Comparison of ENCODE assay signal across 16 cellular contexts in genomic region chr1:209567788-209568187, GRCh38. TPM values are rescaled to one million over a fixed set of nuclear protein-coding genes. Genes with fewer than 3 reads are reported as not detected.
DNase-seq lines count a peak whose midpoint lies in the region; ATAC-seq and TF ChIP-seq lines count a peak whose summit lies in the region.
"Had no signal": no experiment of that assay in that cellular context is flagged by ENCODE, and none has a peak within 500 bp of the region (broad histone marks: within the 10 kb centered on the region; RNA-seq: fewer than 3 reads in every experiment).

No MANE protein-coding gene starts in this region.

- peak overlapping the region; percentile 40 for H3K27ac Mint-ChIP-seq in MCF 10A (ENCODE audit: low read depth, unreplicated experiment)
- H3K27ac Mint-ChIP-seq: activated naive CD8-positive, alpha-beta T cell treated with anti-CD3 and anti-CD28 coated beads for 36 hours had no signal

- DNase-seq in MCF 10A (ENCODE audit: unreplicated experiment) (peak; percentile 74), breast epithelium (ENCODE audit: low spot score in 2 of 2) (no peak), fibroblast of pulmonary artery (ENCODE audit: low read depth) (peak; percentile 65), NOMO-1 treated with dmso at 0.1 percent for 144 hours (lab: John Stamatoyannopoulos, UW; ENCODE audit: unreplicated experiment) (no peak)
- no peak for DNase-seq in activated CD4-positive, alpha-beta T cell treated with anti-CD3 and anti-CD28 coated beads, Interleukin-2, amount 50 U/mL, for 48 hours
- DNase-seq: activated naive CD8-positive, alpha-beta T cell treated with anti-CD3 and anti-CD28 coated beads for 36 hours; Calu3; cortex of kidney; midbrain; MV-4-11; WERI-Rb-1 had no signal

- TF ChIP-seq CTCF in MCF 10A (IDR thresholded peaks at IDR 0.05; ENCODE audit: unreplicated experiment), result no peak
- no peak for TF ChIP-seq CTCF in breast epithelium (IDR thresholded peaks at IDR 0.05)
- no peak for TF ChIP-seq CTCF in fibroblast of pulmonary artery (IDR thresholded peaks at IDR 0.05; ENCODE audit: low read length, missing control alignments)

- intact Hi-C loops in MCF 10A (cut with micrococcal nuclease) (loop anchor here (2.0 to 5.0 kb wide), 4 partner anchors 125 to 915 kb away; partner anchors contain the start of gene UTP25), breast epithelium (cut with DNase I; ENCODE audit: low total_unique reads) (loop anchor here (2.0 kb wide), 1 partner anchor 77 kb away; no protein-coding TSS in a partner anchor)

- H3K4me1 Mint-ChIP-seq in MCF 10A (ENCODE audit: insufficient read depth, unreplicated experiment), result peaks cover 60% of the 10 kb centered on the region

- H3K27ac ChIP-seq in breast epithelium, result no peak overlapping the region
- H3K27ac ChIP-seq: WERI-Rb-1 had no signal

- no TSS peak for BruUV-seq in MCF 10A (replicated peaks; lab: Mats Ljungman, UMichigan)

- H3K4me1 ChIP-seq in breast epithelium, result no peaks in the 10 kb centered on the region

- H3K27me3 Mint-ChIP-seq in MCF 10A (ENCODE audit: insufficient read depth, unreplicated experiment), result peaks cover 18% of the 10 kb centered on the region

- H3K36me3 ChIP-seq in breast epithelium, result no peaks in the 10 kb centered on the region
- H3K36me3 ChIP-seq: WERI-Rb-1 had no signal

- peak overlapping the region; percentile 49 for H3K4me3 Mint-ChIP-seq in MCF 10A (ENCODE audit: unreplicated experiment)
- H3K4me3 Mint-ChIP-seq: activated naive CD8-positive, alpha-beta T cell treated with anti-CD3 and anti-CD28 coated beads for 36 hours had no signal

- H3K4me3 ChIP-seq in breast epithelium (no peak overlapping the region), fibroblast of pulmonary artery (replicated peaks; ENCODE audit: low read depth, low read length) (no peak overlapping the region)
- H3K4me3 ChIP-seq: smooth muscle cell had no signal

- ATAC-seq in SK-N-SH treated with all-trans-retinoic acid at 6 μM for 48 hours, result peak; percentile 89
- no peak for ATAC-seq in HG02763 (IDR thresholded peaks at IDR 0.05; ENCODE audit: unreplicated experiment)
- no peak for ATAC-seq in GM21526 (IDR thresholded peaks at IDR 0.05; ENCODE audit: low FRiP score, unreplicated experiment)

- TF ChIP-seq POLR2A in breast epithelium (IDR thresholded peaks at IDR 0.05), result no peak

- peaks cover 0 to 3% of the 10 kb centered on the region in 2 donors for H3K27me3 ChIP-seq in breast epithelium

- CTCF ChIA-PET in MCF 10A (lab: Yijun Ruan, JAX), result interaction anchor here (0.6 to 15.2 kb wide), 58 partner anchors 11 to 1546 kb away, joined by 3 to 394 read pairs (median 10); partner anchors contain the start of gene CAMK1G

- H3K9me3 Mint-ChIP-seq in MCF 10A (ENCODE audit: unreplicated experiment), result no peaks in the 10 kb centered on the region
- H3K9me3 Mint-ChIP-seq: activated naive CD8-positive, alpha-beta T cell treated with anti-CD3 and anti-CD28 coated beads for 36 hours had no signal

- no peaks in the 10 kb centered on the region for H3K36me3 Mint-ChIP-seq in MCF 10A (ENCODE audit: insufficient read depth, unreplicated experiment)
- H3K36me3 Mint-ChIP-seq: activated naive CD8-positive, alpha-beta T cell treated with anti-CD3 and anti-CD28 coated beads for 36 hours had no signal

- POLR2A ChIA-PET in MCF 10A (lab: Yijun Ruan, JAX), result interaction anchor here (0.6 to 9.1 kb wide), 48 partner anchors 9 to 1312 kb away, joined by 3 to 174 read pairs (median 7); partner anchors contain the start of genes C1orf74, IRF6 and LAMB3

- no peaks in the 10 kb centered on the region for H3K9me3 ChIP-seq in breast epithelium

TF ChIP-seq in SK-N-SH treated with all-trans-retinoic acid at 6 μM for 48 hours, 23 proteins besides CTCF, POLR2A, EP300 and RAD21:
- TF ChIP-seq TOX (CRISPR knock-in tag; IDR thresholded peaks at IDR 0.05; ENCODE audit: borderline replicate concordance), result peak; percentile 95
- 0 out of 2 replicates have a peak, but pooled peaks have one; percentile 37 for TF ChIP-seq RARB (CRISPR knock-in tag; IDR thresholded peaks at IDR 0.05)
- peak; percentile 95 for TF ChIP-seq ZC3H10 (CRISPR knock-in tag; IDR thresholded peaks at IDR 0.05)
- no peak for TF ChIP-seq PPARA (CRISPR knock-in tag; IDR thresholded peaks at IDR 0.05; ENCODE audit: borderline replicate concordance)

RNA-seq across cellular contexts. Expression of gene CAMK1G, which starts 15.7 kb away (rescaled TPM):
- total RNA-seq in MCF 10A (2022), result not detected in 2 replicates
- total RNA-seq in breast epithelium, result 1 to 10 TPM in 1 of 3 donors, under 1 TPM in 1, not detected in 1; 0.16 to 1.8 TPM
- total RNA-seq: activated naive CD8-positive, alpha-beta T cell treated with anti-CD3 and anti-CD28 coated beads for 36 hours; Calu3; osteocyte had no signal

Comparison
In these comparisons a context has a peak if more than half of its experiments do, and no peak if none do; other contexts are left out.
1. DNase-seq: peak in MCF 10A (single experiment) and fibroblast of pulmonary artery (single experiment); none in breast epithelium (0 of 2), NOMO-1 treated with dmso at 0.1 percent for 144 hours (single experiment) and activated CD4-positive, alpha-beta T cell treated with anti-CD3 and anti-CD28 coated beads, Interleukin-2, amount 50 U/mL, for 48 hours (0 of 2).